16 cellular contexts compared by ENCODE assay signal in the genomic region with DNA sequence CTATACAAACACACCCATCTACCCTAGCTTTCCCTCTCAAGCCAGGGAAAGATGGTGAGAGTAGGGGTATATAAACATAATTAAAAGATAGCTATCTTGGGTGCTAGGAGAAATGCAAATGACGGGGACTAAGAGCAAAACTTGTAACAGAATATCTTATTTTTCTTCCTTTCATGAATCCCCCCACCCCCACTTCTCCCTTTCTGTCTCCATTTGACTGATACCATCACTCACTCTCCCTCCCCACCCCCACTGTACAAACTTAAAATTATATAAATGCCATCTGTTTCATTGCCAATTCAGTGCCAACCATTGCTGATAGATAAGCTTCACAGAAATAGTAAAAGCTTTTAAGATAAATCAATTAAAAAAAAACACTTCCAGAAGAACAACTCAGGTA.
A peak's percentile ranks its signal among the peaks of the same experiment; 100 is the strongest.
DNase-seq lines count a peak whose midpoint lies in the region; TF ChIP-seq lines count a peak whose summit lies in the region.
"Had no signal": no experiment of that assay in that cellular context is flagged by ENCODE, and none has a peak within 500 bp of the region (broad histone marks: within the 10 kb centered on the region; RNA-seq: fewer than 3 reads in every experiment).

No MANE protein-coding gene starts in this region.

- peak; percentile 15 for DNase-seq in NCI-H1694 (lab: John Stamatoyannopoulos, UW)
- DNase-seq in NCI-H1694 treated with DMSO at 0.1 percent for 48 hours (lab: John Stamatoyannopoulos, UW) = no peak
- peak; percentile 83 to 95 for DNase-seq in NCI-H526 (lab: John Stamatoyannopoulos, UW)
- no peak for DNase-seq in SK-N-SH
- no peak for DNase-seq in NCI-H510A (lab: John Stamatoyannopoulos, UW)
- no peak for DNase-seq in brain microvascular endothelial cell
- no peak for DNase-seq in activated CD4-positive, alpha-beta T cell treated with anti-CD3 and anti-CD28 coated beads, Interleukin-2, amount 50 U/mL, for 1 hour
- DNase-seq: ACHN; C1 segment of cervical spinal cord; Calu3; CD4-positive, alpha-beta T cell; DND-41; GDM1; GOT3; H9; IMR-90 had no signal

- no peaks in the 10 kb centered on the region for H3F3A ChIP-seq in SK-N-SH (replicated peaks; ENCODE audit: insufficient read depth)

- CTCF ChIA-PET in SK-N-SH (lab: Yijun Ruan, JAX) = interaction anchor here (0.6 to 1.4 kb wide), 3 partner anchors 10 to 100 kb away, joined by 3 to 4 read pairs (median 3); no protein-coding TSS in a partner anchor

- H3K79me2 ChIP-seq in SK-N-SH (ENCODE audit: insufficient read depth) = no peaks in the 10 kb centered on the region; the same call in 1 of the 2 replicates

- no peaks in the 10 kb centered on the region; a peak in 1 of 4 replicates for H3K4me1 ChIP-seq in SK-N-SH (ENCODE audit: control insufficient read depth in 1 of 2, insufficient read depth in 2 of 2, low read depth in 1 of 2, low read length in 1 of 2)

- no peak overlapping the region for H2AFZ ChIP-seq in SK-N-SH (ENCODE audit: low read depth)

- H3K4me3 ChIP-seq in SK-N-SH (ENCODE audit: low read depth in 2 of 2, low read length in 1 of 2) (no peak overlapping the region), brain microvascular endothelial cell (ENCODE audit: low read depth, low read length) (no peak overlapping the region)

- 78% methylated on average over 1 of the region's 1 CpG for WGBS in SK-N-SH (ENCODE audit: low lambda C conversion rate)

- H3K27me3 ChIP-seq in SK-N-SH (ENCODE audit: insufficient read depth) = no peaks in the 10 kb centered on the region
- no peaks in the 10 kb centered on the region for H3K27me3 ChIP-seq in brain microvascular endothelial cell (replicated peaks)

- TF ChIP-seq CTCF in SK-N-SH (IDR thresholded peaks at IDR 0.05) = no peak
- TF ChIP-seq CTCF in brain microvascular endothelial cell (IDR thresholded peaks at IDR 0.05; ENCODE audit: low read depth, low read length, missing control alignments) = no peak

- POLR2A ChIA-PET in SK-N-SH (lab: Yijun Ruan, JAX) = no interaction called here

- 0 out of 4 replicates have a peak, but pooled peaks of 1 of the 2 experiments have one; percentile 38 for TF ChIP-seq EP300 in SK-N-SH (IDR thresholded peaks at IDR 0.05; ENCODE audit: borderline replicate concordance in 1 of 2, low read depth in 1 of 2, low read length in 1 of 2)

- TF ChIP-seq RAD21 in SK-N-SH (IDR thresholded peaks at IDR 0.05; ENCODE audit: low read length) = no peak

- H3K9me3 ChIP-seq in SK-N-SH = no peaks in the 10 kb centered on the region

- H3K9me2 ChIP-seq in SK-N-SH = no peaks in the 10 kb centered on the region

- H3K27ac ChIP-seq in SK-N-SH (ENCODE audit: low read depth in 2 of 2, low read length in 1 of 2) (peak overlapping the region in 1 of 2 experiments; percentile 53; a peak in 2 of 4 replicates), brain microvascular endothelial cell (no peak overlapping the region)

- H3K36me3 ChIP-seq in SK-N-SH (replicated peaks in 1 of 2; ENCODE audit: control insufficient read depth in 1 of 2, insufficient read depth in 2 of 2, low read length in 1 of 2) (no peaks in the 10 kb centered on the region), brain microvascular endothelial cell (replicated peaks) (no peaks in the 10 kb centered on the region)

- in situ Hi-C loops in brain microvascular endothelial cell (cut with HindIII; ENCODE audit: low pct_ligation_motif_present, low sequenced_read_pairs) = no loop called here

- no peaks in the 10 kb centered on the region for H4K20me1 ChIP-seq in SK-N-SH (ENCODE audit: insufficient read depth)

- no peak overlapping the region for H3K9ac ChIP-seq in SK-N-SH

- H3K4me2 ChIP-seq in SK-N-SH = no peak overlapping the region

TF ChIP-seq in SK-N-SH, 30 proteins besides CTCF, POLR2A, EP300 and RAD21:
- TF ChIP-seq TCF12 (IDR thresholded peaks at IDR 0.05) (no peak), TAF1 (IDR thresholded peaks at IDR 0.05; ENCODE audit: borderline replicate concordance, low read depth, low read length) (no peak), GATA2 (CRISPR knock-in tag; IDR thresholded peaks at IDR 0.05) (peak; percentile 56)

Comparison
In these comparisons a context has a peak if more than half of its experiments do, and no peak if none do; other contexts are left out.
1. DNase-seq: peak in NCI-H1694 (single experiment) and NCI-H526 (2 of 2); none in NCI-H1694 treated with DMSO at 0.1 percent for 48 hours (single experiment), SK-N-SH (single experiment), NCI-H510A (single experiment), brain microvascular endothelial cell (single experiment) and activated CD4-positive, alpha-beta T cell treated with anti-CD3 and anti-CD28 coated beads, Interleukin-2, amount 50 U/mL, for 1 hour (single experiment).